1 cellular context compared by ENCODE assay signal in the genomic region with DNA sequence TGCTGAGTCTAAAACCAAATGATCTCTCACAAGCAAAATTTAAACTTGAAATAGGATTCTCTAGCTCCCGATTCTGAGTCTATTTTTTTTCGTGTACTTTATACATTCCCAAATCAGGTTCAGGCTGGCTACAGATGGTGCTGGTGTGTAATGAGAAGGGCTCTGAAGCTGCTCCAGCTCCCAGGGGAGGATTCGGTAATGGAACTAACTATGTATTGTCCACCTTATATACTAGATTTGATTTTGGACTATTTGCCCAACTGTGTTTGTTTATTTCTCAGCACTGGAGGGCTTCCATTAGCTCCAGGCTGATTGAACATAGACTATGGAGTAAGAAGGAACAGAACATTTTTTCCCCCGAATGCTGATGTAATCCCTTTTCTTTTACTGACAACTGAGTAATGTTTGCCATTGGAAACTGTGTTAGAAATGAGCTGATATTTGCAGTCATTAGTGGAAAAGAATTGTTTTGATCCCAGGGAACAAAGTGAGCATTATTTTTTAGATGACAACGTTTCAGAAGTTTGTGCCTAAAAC.
TF ChIP-seq lines count a peak whose summit lies in the region.

No MANE protein-coding gene starts in this region.

TF ChIP-seq in GM23338, 12 proteins besides CTCF, POLR2A, EP300 and RAD21 (continued from another document):
- TF ChIP-seq, protein P1, sequence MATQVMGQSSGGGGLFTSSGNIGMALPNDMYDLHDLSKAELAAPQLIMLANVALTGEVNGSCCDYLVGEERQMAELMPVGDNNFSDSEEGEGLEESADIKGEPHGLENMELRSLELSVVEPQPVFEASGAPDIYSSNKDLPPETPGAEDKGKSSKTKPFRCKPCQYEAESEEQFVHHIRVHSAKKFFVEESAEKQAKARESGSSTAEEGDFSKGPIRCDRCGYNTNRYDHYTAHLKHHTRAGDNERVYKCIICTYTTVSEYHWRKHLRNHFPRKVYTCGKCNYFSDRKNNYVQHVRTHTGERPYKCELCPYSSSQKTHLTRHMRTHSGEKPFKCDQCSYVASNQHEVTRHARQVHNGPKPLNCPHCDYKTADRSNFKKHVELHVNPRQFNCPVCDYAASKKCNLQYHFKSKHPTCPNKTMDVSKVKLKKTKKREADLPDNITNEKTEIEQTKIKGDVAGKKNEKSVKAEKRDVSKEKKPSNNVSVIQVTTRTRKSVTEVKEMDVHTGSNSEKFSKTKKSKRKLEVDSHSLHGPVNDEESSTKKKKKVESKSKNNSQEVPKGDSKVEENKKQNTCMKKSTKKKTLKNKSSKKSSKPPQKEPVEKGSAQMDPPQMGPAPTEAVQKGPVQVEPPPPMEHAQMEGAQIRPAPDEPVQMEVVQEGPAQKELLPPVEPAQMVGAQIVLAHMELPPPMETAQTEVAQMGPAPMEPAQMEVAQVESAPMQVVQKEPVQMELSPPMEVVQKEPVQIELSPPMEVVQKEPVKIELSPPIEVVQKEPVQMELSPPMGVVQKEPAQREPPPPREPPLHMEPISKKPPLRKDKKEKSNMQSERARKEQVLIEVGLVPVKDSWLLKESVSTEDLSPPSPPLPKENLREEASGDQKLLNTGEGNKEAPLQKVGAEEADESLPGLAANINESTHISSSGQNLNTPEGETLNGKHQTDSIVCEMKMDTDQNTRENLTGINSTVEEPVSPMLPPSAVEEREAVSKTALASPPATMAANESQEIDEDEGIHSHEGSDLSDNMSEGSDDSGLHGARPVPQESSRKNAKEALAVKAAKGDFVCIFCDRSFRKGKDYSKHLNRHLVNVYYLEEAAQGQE (IDR thresholded peaks at IDR 0.05; ENCODE audit: unreplicated experiment), result no peak
- no peak for TF ChIP-seq EZH2 (IDR thresholded peaks at IDR 0.05; ENCODE audit: low read depth, unreplicated experiment)
- no peak for TF ChIP-seq ZNF331 (CRISPR knock-in tag; IDR thresholded peaks at IDR 0.05; ENCODE audit: low read depth)
- TF ChIP-seq, protein P2, sequence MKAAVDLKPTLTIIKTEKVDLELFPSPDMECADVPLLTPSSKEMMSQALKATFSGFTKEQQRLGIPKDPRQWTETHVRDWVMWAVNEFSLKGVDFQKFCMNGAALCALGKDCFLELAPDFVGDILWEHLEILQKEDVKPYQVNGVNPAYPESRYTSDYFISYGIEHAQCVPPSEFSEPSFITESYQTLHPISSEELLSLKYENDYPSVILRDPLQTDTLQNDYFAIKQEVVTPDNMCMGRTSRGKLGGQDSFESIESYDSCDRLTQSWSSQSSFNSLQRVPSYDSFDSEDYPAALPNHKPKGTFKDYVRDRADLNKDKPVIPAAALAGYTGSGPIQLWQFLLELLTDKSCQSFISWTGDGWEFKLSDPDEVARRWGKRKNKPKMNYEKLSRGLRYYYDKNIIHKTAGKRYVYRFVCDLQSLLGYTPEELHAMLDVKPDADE (IDR thresholded peaks at IDR 0.05), result no peak
- TF ChIP-seq NANOG (IDR thresholded peaks at IDR 0.05; ENCODE audit: borderline replicate concordance), result no peak
